In the genomic region with DNA sequence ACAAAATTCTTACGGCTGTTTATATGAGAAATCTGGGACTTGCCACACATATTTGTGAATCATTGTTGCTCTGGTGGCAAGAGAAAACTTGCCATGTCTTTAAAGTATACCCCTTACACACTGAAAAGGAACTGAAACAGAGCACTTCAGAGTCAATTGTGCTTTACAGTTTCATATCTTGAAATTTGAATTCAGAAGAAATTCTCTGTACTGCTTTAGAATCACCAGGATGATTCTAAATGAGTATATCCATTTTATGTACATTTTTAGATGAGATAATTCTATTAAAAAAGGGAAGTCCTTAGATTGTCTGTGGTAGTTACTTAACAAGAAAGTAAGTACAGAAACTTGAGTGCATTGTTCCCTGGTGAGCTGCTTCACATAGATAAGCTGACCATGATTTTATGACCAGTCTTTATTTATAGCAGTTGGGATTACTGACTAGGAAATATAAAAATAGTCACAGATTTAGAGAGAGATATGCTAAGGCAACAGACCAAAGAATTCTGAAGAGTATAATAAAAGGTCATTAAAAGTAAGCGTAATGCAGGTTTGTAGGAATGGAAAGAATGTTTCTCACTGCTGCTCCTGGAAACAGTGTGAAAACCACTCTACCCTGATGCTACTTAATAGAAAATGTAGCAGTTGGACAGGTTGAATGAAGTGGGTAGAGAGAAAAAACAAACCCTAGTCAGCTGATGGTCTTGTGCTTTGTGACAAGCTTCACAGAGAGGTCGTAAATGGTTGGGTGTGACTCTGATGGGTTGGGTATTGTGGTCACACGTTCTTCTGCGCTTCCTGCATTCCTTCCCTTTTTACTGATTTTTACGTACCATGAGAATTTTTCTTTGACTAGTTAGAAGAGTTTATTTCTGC, we compare ENCODE assay signal across 8 cellular contexts. TPM values are rescaled to one million over a fixed set of nuclear protein-coding genes. Genes with fewer than 3 reads are reported as not detected.
DNase-seq lines count a peak whose midpoint lies in the region; ATAC-seq, FAIRE-seq and TF ChIP-seq lines count a peak whose summit lies in the region.

No MANE protein-coding gene starts in this region.

- H3K27ac ChIP-seq in RWPE2 (ENCODE audit: poor library complexity, severe bottlenecking) (peak overlapping the region; percentile 54), epithelial cell of prostate (peak overlapping the region; percentile 88), pancreas (peak overlapping the region in 3 of 4 donors; percentile 20 to 71 (median 67))

- no peaks in the 10 kb centered on the region for H3K27me3 ChIP-seq in RWPE2 (ENCODE audit: insufficient read depth, poor library complexity, severe bottlenecking)
- no peaks in the 10 kb centered on the region for H3K27me3 ChIP-seq in pancreas

- peaks cover 28% of the 10 kb centered on the region for H3K4me1 ChIP-seq in RWPE2 (ENCODE audit: insufficient read depth, poor library complexity, severe bottlenecking)
- H3K4me1 ChIP-seq in pancreas, result peaks cover 47 to 62% (median 48%) of the 10 kb centered on the region in 3 donors

- H3K27me3 Mint-ChIP-seq in CD14-positive monocyte (ENCODE audit: low read depth in 3 of 3), result peaks cover 0 to 3% (median 0%) of the 10 kb centered on the region in 3 donors

- H3K4me3 Mint-ChIP-seq in CD14-positive monocyte, result peak overlapping the region; percentile 35 to 82

- H3K27ac Mint-ChIP-seq in CD14-positive monocyte, result peak overlapping the region; percentile 96 to 99 (median 99)

- intact Hi-C loops in CD14-positive monocyte (cut with micrococcal nuclease), result loop anchor here (1.0 to 10.0 kb wide), 3 partner anchors 8 to 45 kb away; a partner anchor contains a TSS
- intact Hi-C loops in pancreas (cut with DNase I), result no loop called here

- peak; percentile 75 for FAIRE-seq in pancreas (lab: Jason Lieb, UNC)

- H3K36me3 Mint-ChIP-seq in CD14-positive monocyte, result peaks cover 3 to 12% of the 10 kb centered on the region in 2 donors

- peak; percentile 81 for DNase-seq in CD14-positive monocyte (ENCODE audit: low spot score)
- DNase-seq in RWPE2 (ENCODE audit: low spot score), result no peak
- peak; percentile 84 for DNase-seq in epithelial cell of prostate (ENCODE audit: low read depth, low spot score)
- DNase-seq in pancreas, result no peak
- DNase-seq in NCI-H2196 (lab: John Stamatoyannopoulos, UW; ENCODE audit: unreplicated experiment), result no peak
- no peak for DNase-seq in amniotic stem cell (lab: John Stamatoyannopoulos, UW)

- peaks cover 87% of the 10 kb centered on the region for H3K4me1 Mint-ChIP-seq in CD14-positive monocyte

- H3K9me3 Mint-ChIP-seq in CD14-positive monocyte, result no peaks in the 10 kb centered on the region

- no peak for TF ChIP-seq CTCF in CD14-positive monocyte (IDR thresholded peaks at IDR 0.05)
- no peak for TF ChIP-seq CTCF in RWPE2 (IDR thresholded peaks at IDR 0.05; ENCODE audit: poor library complexity, severe bottlenecking)
- no peak for TF ChIP-seq CTCF in pancreas (IDR thresholded peaks at IDR 0.05)

- H3K9me3 ChIP-seq in RWPE2 (ENCODE audit: severe bottlenecking) (no peaks in the 10 kb centered on the region), pancreas (no peaks in the 10 kb centered on the region)

- H3K4me3 ChIP-seq in RWPE2 (ENCODE audit: severe bottlenecking), result no peak overlapping the region
- no peak overlapping the region for H3K4me3 ChIP-seq in pancreas

- H3K36me3 ChIP-seq in RWPE2 (ENCODE audit: low read depth), result no peaks in the 10 kb centered on the region
- H3K36me3 ChIP-seq in pancreas, result no peaks in the 10 kb centered on the region

- ATAC-seq in GM18909 (IDR thresholded peaks at IDR 0.05; ENCODE audit: poor library complexity, unreplicated experiment), result peak; percentile 83
- ATAC-seq in HG03066 (IDR thresholded peaks at IDR 0.05; ENCODE audit: low read depth, unreplicated experiment), result peak; percentile 77
- ATAC-seq in RWPE2 (ENCODE audit: low read depth), result peak; percentile 13; the same call in 2 of the 3 replicates
- ATAC-seq in pancreas, result peak in 3 of 4 donors; percentile 44 to 61 (median 55)

- WGBS in pancreas, 2 donors, result 50 to 52% methylated on average over 6 of the region's 6 CpGs

RNA-seq across cellular contexts. Expression of a gene that starts 41.0 kb away (rescaled TPM):
- polyA plus RNA-seq in CD14-positive monocyte (1 to 10 TPM; 3.5 to 5.7 TPM), pancreas (1 to 10 TPM; 5.4 to 6.3 TPM)
- 10 to 100 TPM; 13.6 to 28.2 (median 16.6) TPM for total RNA-seq in pancreas

Comparison
In these comparisons a context has a peak if more than half of its experiments do, and no peak if none do; other contexts are left out.
1. DNase-seq: peak in CD14-positive monocyte (single experiment) and epithelial cell of prostate (single experiment); none in RWPE2 (single experiment), pancreas (0 of 6), NCI-H2196 (single experiment) and amniotic stem cell (single experiment).
2. ATAC-seq: peak in every context shown above with its lines; median percentile 83 in GM18909; 77 in HG03066; 55 in pancreas; 13 in RWPE2.
3. intact Hi-C loops: an anchor here in CD14-positive monocyte (1.0 to 10.0 kb wide); none called in pancreas.
4. Peak in every context shown above with its lines, with median percentiles within 50 percentile points of each other: H3K27ac ChIP-seq.